ENCODE assay signal across 8 cellular contexts in the genomic region with DNA sequence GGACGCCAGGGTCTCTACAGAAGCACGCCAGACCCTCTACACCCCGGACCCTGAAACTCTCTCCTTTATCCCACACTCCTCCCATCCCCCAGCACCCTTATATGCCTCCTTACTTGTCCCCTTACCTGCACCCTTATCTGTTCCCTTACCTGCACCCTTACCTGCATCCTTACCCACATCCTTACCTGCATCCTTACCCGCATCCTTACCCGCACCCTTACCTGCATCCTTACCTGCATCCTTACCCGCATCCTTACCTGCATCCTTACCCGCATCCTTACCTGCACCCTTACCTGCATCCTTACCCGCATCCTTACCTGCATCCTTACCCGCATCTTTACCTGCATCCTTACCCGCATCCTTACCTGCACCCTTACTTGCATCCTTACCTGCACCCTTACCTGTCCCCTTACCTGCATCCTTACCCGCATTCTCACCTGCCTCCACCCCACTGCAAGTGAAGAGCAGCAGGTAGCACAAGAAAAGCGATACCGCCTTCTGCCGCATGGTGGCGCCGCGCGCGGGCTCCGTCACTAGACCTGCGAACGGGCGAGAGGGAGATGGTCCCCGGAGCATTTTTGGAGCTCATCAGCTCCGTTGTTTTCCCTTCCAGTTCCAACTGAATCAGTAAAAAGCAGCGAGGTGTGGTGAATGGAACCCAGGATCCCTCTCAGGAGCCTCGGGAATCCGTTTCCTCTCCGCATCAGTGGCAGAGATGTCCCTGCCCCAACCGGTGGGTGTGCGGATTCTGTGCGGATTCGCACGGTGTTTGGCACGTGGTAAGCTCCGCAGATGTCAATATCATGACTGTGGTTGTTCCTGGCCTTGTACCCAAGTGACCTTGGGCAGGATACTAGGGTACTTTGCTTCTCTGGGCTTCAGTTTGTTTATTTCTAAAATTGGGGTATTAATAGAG. TPM values are rescaled to one million over a fixed set of nuclear protein-coding genes. Genes with fewer than 3 reads are reported as not detected.
A peak's percentile ranks its signal among the peaks of the same experiment; 100 is the strongest.
DNase-seq lines count a peak whose midpoint lies in the region; ATAC-seq and TF ChIP-seq lines count a peak whose summit lies in the region.

No MANE protein-coding gene starts in this region.

- no peak for ATAC-seq in HG03457 (IDR thresholded peaks at IDR 0.05; ENCODE audit: unreplicated experiment)

- DNase-seq in Ammon's horn (ENCODE audit: low spot score) (peak; percentile 74), GOT3 (lab: John Stamatoyannopoulos, UW) (peak; percentile 15), NCI-H748 treated with DMSO at 0.1 percent for 48 hours (lab: John Stamatoyannopoulos, UW) (peak; percentile 12), epithelial cell of esophagus (ENCODE audit: low read depth) (peak; percentile 74), myocyte (ENCODE audit: low read depth) (peak; percentile 64)
- DNase-seq in activated CD8-positive, alpha-beta memory T cell treated with anti-CD3 and anti-CD28 coated beads, Interleukin-2, amount 50 U/mL, for 4 hours: peak; percentile 91
- peak; percentile 82 for DNase-seq in stimulated activated CD8-positive, alpha-beta memory T cell treated with anti-CD3 and anti-CD28 coated beads, Interleukin-7, amount 100 ng/mL, for 24 hours (ENCODE audit: low read depth)

- peak overlapping the region; percentile 33 for H3K4me3 ChIP-seq in epithelial cell of esophagus (ENCODE audit: low read length)

- peak; percentile 96 for TF ChIP-seq CTCF in epithelial cell of esophagus (IDR thresholded peaks at IDR 0.05; ENCODE audit: insufficient read depth, low read depth, low read length, missing control alignments)

RNA-seq across cellular contexts. Expression of a gene that starts 2.9 kb away (rescaled TPM):
- total RNA-seq in myocyte: 509 and 774 TPM in 2 replicates
- polyA plus RNA-seq in myocyte (2012): 257 TPM

RNA-seq across cellular contexts. Expression of a gene that starts 34.1 kb away (rescaled TPM):
- 0.05 and 0.29 TPM in 2 replicates for total RNA-seq in myocyte
- not detected for polyA plus RNA-seq in myocyte (2012)

RNA-seq across cellular contexts. Expression of a gene that starts 56.7 kb away (rescaled TPM):
- 22.3 and 33.4 TPM in 2 replicates for total RNA-seq in myocyte
- polyA plus RNA-seq in myocyte (2012): 7.5 TPM

Comparison
In these comparisons a context has a peak if more than half of its experiments do, and no peak if none do; other contexts are left out.
1. DNase-seq: peak in every context shown above with its lines; median percentile 91 in activated CD8-positive, alpha-beta memory T cell treated with anti-CD3 and anti-CD28 coated beads, Interleukin-2, amount 50 U/mL, for 4 hours; 82 in stimulated activated CD8-positive, alpha-beta memory T cell treated with anti-CD3 and anti-CD28 coated beads, Interleukin-7, amount 100 ng/mL, for 24 hours; 74 in Ammon's horn; 74 in epithelial cell of esophagus; 64 in myocyte; 15 in GOT3; 12 in NCI-H748 treated with DMSO at 0.1 percent for 48 hours.